ENCODE assay signal across 1 cellular context in genomic region chr1:179883739-179884138, GRCh38.
TF ChIP-seq lines count a peak whose summit lies in the region.

No MANE protein-coding gene starts in this region.

TF ChIP-seq in GM12878, 131 proteins besides CTCF, POLR2A, EP300 and RAD21 (continued from another document and continues in another):
- TF ChIP-seq ZNF687 (IDR thresholded peaks at IDR 0.05) (no peak), HDAC6 (IDR thresholded peaks at IDR 0.05; ENCODE audit: unreplicated experiment) (no peak), IKZF1 (conservative IDR thresholded peaks at IDR 0.05) (no peak), GABPA (IDR thresholded peaks at IDR 0.05; ENCODE audit: low read depth) (no peak), MEF2B (IDR thresholded peaks at IDR 0.05; ENCODE audit: partially characterized antibody, poor library complexity, severe bottlenecking) (no peak), TCF3 (IDR thresholded peaks at IDR 0.05; ENCODE audit: borderline replicate concordance, insufficient read depth, low read depth, low read length) (no peak), CBFB (IDR thresholded peaks at IDR 0.05; ENCODE audit: low read depth) (no peak), ATF7 (IDR thresholded peaks at IDR 0.05; ENCODE audit: low read depth) (peak; percentile 63), TBL1XR1 (IDR thresholded peaks at IDR 0.05; ENCODE audit: low read depth, low read length) (no peak), NFYA (IDR thresholded peaks at IDR 0.05; ENCODE audit: borderline replicate concordance, low read depth, low read length) (no peak), SMC3 (IDR thresholded peaks at IDR 0.05; ENCODE audit: borderline replicate concordance, low read length) (no peak), PML (IDR thresholded peaks at IDR 0.05; ENCODE audit: low read length) (no peak), POU2F2 (IDR thresholded peaks at IDR 0.05; ENCODE audit: borderline replicate concordance, low read depth, low read length) (peak; percentile 56; the same call in 1 of the 3 replicates), ZNF217 (IDR thresholded peaks at IDR 0.05) (no peak), FOS (IDR thresholded peaks at IDR 0.05; ENCODE audit: borderline replicate concordance, extremely low read depth, insufficient read length) (no peak), ZBTB4 (CRISPR knock-in tag; IDR thresholded peaks at IDR 0.05) (no peak), BACH1 (IDR thresholded peaks at IDR 0.05; ENCODE audit: borderline replicate concordance) (no peak), NR2F1 (conservative IDR thresholded peaks at IDR 0.05) (no peak), E2F8 (IDR thresholded peaks at IDR 0.05; ENCODE audit: low read depth, partially characterized antibody) (no peak), HSF1 (IDR thresholded peaks at IDR 0.05; ENCODE audit: low read depth, low read length) (no peak), SRF (IDR thresholded peaks at IDR 0.05; ENCODE audit: low read depth in 2 of 2, low read length in 2 of 2) (peak in 1 of 2 experiments; percentile 77; a peak in 2 of 4 replicates), EZH2 (IDR thresholded peaks at IDR 0.05; ENCODE audit: borderline replicate concordance, control insufficient read depth, low read depth, low read length) (no peak), ATF2 (IDR thresholded peaks at IDR 0.05; ENCODE audit: low read length) (no peak; the same call in 1 of the 2 replicates), SREBF2 (IDR thresholded peaks at IDR 0.05; ENCODE audit: low read length) (no peak), PAX8 (IDR thresholded peaks at IDR 0.05) (no peak), CHD4 (IDR thresholded peaks at IDR 0.05) (no peak), KAT2A (conservative IDR thresholded peaks at IDR 0.05; ENCODE audit: control insufficient read depth, low read depth, low read length) (no peak), ESRRA (IDR thresholded peaks at IDR 0.05; ENCODE audit: low read length) (no peak), MYB (IDR thresholded peaks at IDR 0.05; ENCODE audit: borderline replicate concordance, low read depth, low read length) (no peak), CEBPZ (IDR thresholded peaks at IDR 0.05; ENCODE audit: low read depth, low read length) (no peak), BCLAF1 (IDR thresholded peaks at IDR 0.05) (no peak), JUNB (IDR thresholded peaks at IDR 0.05) (peak; percentile 37; the same call in 1 of the 2 replicates), NR2C2 (IDR thresholded peaks at IDR 0.05; ENCODE audit: borderline replicate concordance, control insufficient read depth, insufficient read length, low read depth) (no peak)
